ENCODE assay signal across 7 cellular contexts in genomic region chr16:29108625-29109169, GRCh38.
DNase-seq lines count a peak whose midpoint lies in the region; ATAC-seq and TF ChIP-seq lines count a peak whose summit lies in the region.
"Not testable (repeated sequence)": the region's sequence is repeated elsewhere in the genome, so short reads cannot be mapped to it uniquely, and the experiment has no call there.

No MANE protein-coding gene starts in this region.

- H3K27ac ChIP-seq in ascending aorta (peak overlapping the region; percentile 18 to 67), gastroesophageal sphincter (peak overlapping the region in 1 of 4 donors; percentile 24), osteoblast (ENCODE audit: low read depth, low read length) (peak overlapping the region; percentile 41)
- not testable (repeated sequence) for H3K27ac ChIP-seq in upper lobe of right lung

- peak overlapping the region; percentile 36 for H3K4me2 ChIP-seq in osteoblast (ENCODE audit: insufficient read depth, low read length)

- H3K36me3 ChIP-seq in ascending aorta; osteoblast (ENCODE audit: insufficient read depth, low read length): not testable (repeated sequence)
- H3K36me3 ChIP-seq in gastroesophageal sphincter (peaks cover 0 to 33% of the 10 kb centered on the region in 2 donors), upper lobe of right lung (peaks cover 13% of the 10 kb centered on the region)

- H3K27me3 ChIP-seq in ascending aorta; gastroesophageal sphincter; osteoblast (ENCODE audit: insufficient read depth, low read length); upper lobe of right lung: not testable (repeated sequence)

- H2AFZ ChIP-seq in osteoblast (ENCODE audit: low read length): not testable (repeated sequence)

- not testable (repeated sequence) for H3K9me3 ChIP-seq in ascending aorta; gastroesophageal sphincter; osteoblast (ENCODE audit: low read depth, low read length); upper lobe of right lung

- not testable (repeated sequence) for TF ChIP-seq POLR2A in gastroesophageal sphincter (IDR thresholded peaks at IDR 0.05)

- H3K4me1 ChIP-seq in ascending aorta; gastroesophageal sphincter; osteoblast (ENCODE audit: insufficient read depth, low read length); upper lobe of right lung: not testable (repeated sequence)

- intact Hi-C loops in ascending aorta (cut with DNase I); left ventricle myocardium superior (cut with micrococcal nuclease); upper lobe of right lung (cut with DNase I): not testable (repeated sequence)

- not testable (repeated sequence) for H3K4me3 ChIP-seq in ascending aorta; fibroblast of mammary gland (ENCODE audit: control insufficient read depth, low read depth, low read length); gastroesophageal sphincter; osteoblast (ENCODE audit: insufficient read depth, low read length); upper lobe of right lung

- peak; percentile 64 for ATAC-seq in gastroesophageal sphincter
- peak; percentile 46 for ATAC-seq in left ventricle myocardium superior
- ATAC-seq in upper lobe of right lung: peak; percentile 27

- DNase-seq in CD1c-positive myeloid dendritic cell (ENCODE audit: extremely low spot score) (peak; percentile 63), fibroblast of mammary gland (ENCODE audit: low read depth) (peak; percentile 53)
- not testable (repeated sequence) for DNase-seq in ascending aorta (ENCODE audit: low spot score in 2 of 2); left ventricle myocardium superior; osteoblast (ENCODE audit: insufficient read length, low spot score, missing footprints); upper lobe of right lung

- TF ChIP-seq CTCF in ascending aorta (IDR thresholded peaks at IDR 0.05); fibroblast of mammary gland (conservative IDR thresholded peaks at IDR 0.05; ENCODE audit: control insufficient read depth, insufficient read depth, low read depth, low read length); gastroesophageal sphincter (IDR thresholded peaks at IDR 0.05); osteoblast (IDR thresholded peaks at IDR 0.05; ENCODE audit: extremely low read depth, low read depth, low read length); upper lobe of right lung (IDR thresholded peaks at IDR 0.05): not testable (repeated sequence)

- not testable (repeated sequence) for H3K79me2 ChIP-seq in osteoblast (ENCODE audit: insufficient read depth, low read length)

- H4K20me1 ChIP-seq in osteoblast (ENCODE audit: insufficient read depth, low read length): not testable (repeated sequence)

- TF ChIP-seq EP300 in gastroesophageal sphincter (IDR thresholded peaks at IDR 0.05): not testable (repeated sequence)

- WGBS in gastroesophageal sphincter (ENCODE audit: low coverage in 1 of 2), 2 donors: 43 to 61% methylated on average over 1 to 2 of the region's 6 CpGs
